ENCODE assay signal across 1 cellular context in the genomic region with DNA sequence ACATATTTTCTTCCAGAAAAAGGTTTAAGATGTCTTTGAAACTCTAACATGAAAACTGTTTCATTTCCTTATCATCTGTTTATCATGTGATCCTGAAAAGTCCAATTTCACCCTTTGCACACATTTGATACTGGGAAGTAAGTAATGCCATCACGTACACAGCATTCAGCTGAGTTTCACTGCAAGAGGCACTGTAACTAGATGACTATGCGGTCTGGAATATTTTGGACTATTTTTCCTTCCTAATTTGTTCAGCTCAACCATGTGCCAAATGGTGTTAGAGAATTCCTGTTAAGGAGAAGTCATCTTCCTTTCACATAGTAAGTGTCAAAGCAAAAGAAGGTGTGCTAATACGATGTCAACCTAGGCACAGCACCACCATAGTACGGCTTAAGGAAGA.
TF ChIP-seq lines count a peak whose summit lies in the region.

No MANE protein-coding gene starts in this region.

TF ChIP-seq in GM12878, 131 proteins besides CTCF, POLR2A, EP300 and RAD21 (continued from another document):
- TF ChIP-seq, protein P1, sequence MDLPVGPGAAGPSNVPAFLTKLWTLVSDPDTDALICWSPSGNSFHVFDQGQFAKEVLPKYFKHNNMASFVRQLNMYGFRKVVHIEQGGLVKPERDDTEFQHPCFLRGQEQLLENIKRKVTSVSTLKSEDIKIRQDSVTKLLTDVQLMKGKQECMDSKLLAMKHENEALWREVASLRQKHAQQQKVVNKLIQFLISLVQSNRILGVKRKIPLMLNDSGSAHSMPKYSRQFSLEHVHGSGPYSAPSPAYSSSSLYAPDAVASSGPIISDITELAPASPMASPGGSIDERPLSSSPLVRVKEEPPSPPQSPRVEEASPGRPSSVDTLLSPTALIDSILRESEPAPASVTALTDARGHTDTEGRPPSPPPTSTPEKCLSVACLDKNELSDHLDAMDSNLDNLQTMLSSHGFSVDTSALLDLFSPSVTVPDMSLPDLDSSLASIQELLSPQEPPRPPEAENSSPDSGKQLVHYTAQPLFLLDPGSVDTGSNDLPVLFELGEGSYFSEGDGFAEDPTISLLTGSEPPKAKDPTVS (IDR thresholded peaks at IDR 0.05; ENCODE audit: low read depth, low read length) = no peak
- TF ChIP-seq RUNX3 (IDR thresholded peaks at IDR 0.05; ENCODE audit: low read length) (no peak), ZBTB11 (CRISPR knock-in tag; IDR thresholded peaks at IDR 0.05) (no peak), SMAD1 (IDR thresholded peaks at IDR 0.05; ENCODE audit: low read depth, partially characterized antibody) (no peak), BCLAF1 (IDR thresholded peaks at IDR 0.05) (no peak), DPF2 (IDR thresholded peaks at IDR 0.05) (no peak), HDGF (IDR thresholded peaks at IDR 0.05) (no peak)
